ENCODE assay signal across 8 cellular contexts in genomic region chr16:30063278-30063892, GRCh38. TPM values are rescaled to one million over a fixed set of nuclear protein-coding genes. Genes with fewer than 3 reads are reported as not detected.
DNase-seq lines count a peak whose midpoint lies in the region; ATAC-seq, FAIRE-seq and TF ChIP-seq lines count a peak whose summit lies in the region.

No MANE protein-coding gene starts in this region.

- H3K9me3 ChIP-seq in A549 (no peaks in the 10 kb centered on the region), muscle layer of duodenum (ENCODE audit: control insufficient read depth in 1 of 2, low read length in 2 of 2) (no peaks in the 10 kb centered on the region)

- no peak for TF ChIP-seq EP300 in A549 (IDR thresholded peaks at IDR 0.05)

- DNase-seq in A549 (ENCODE audit: low read depth in 1 of 2, low spot score in 1 of 2) (no peak), HL-60 (ENCODE audit: low read depth in 1 of 2, low spot score in 1 of 2) (no peak), brain microvascular endothelial cell (no peak), GOT3 (lab: John Stamatoyannopoulos, UW) (no peak), cerebellar cortex (ENCODE audit: low spot score) (no peak)

- in situ Hi-C loops in brain microvascular endothelial cell (cut with HindIII; ENCODE audit: low pct_ligation_motif_present, low sequenced_read_pairs), result no loop called here

- peaks cover 23% of the 10 kb centered on the region for H3K4me1 ChIP-seq in A549
- peaks cover 15 to 30% of the 10 kb centered on the region in 2 donors for H3K4me1 ChIP-seq in muscle layer of duodenum (ENCODE audit: control insufficient read depth in 1 of 2, insufficient read depth in 2 of 2, low read length in 2 of 2)

- no peak for TF ChIP-seq CTCF in A549 (IDR thresholded peaks at IDR 0.05)
- TF ChIP-seq CTCF in HL-60 (IDR thresholded peaks at IDR 0.05; ENCODE audit: insufficient read depth, low read length), result no peak
- TF ChIP-seq CTCF in brain microvascular endothelial cell (IDR thresholded peaks at IDR 0.05; ENCODE audit: low read depth, low read length, missing control alignments), result no peak

- TF ChIP-seq RAD21 in A549 (conservative IDR thresholded peaks at IDR 0.05 in 1 of 2, IDR thresholded peaks at IDR 0.05 in 1 of 2), result no peak

- H3K27ac ChIP-seq in A549 (peak overlapping the region; percentile 96 to 97), HL-60 (replicated peaks) (peak overlapping the region; percentile 94), brain microvascular endothelial cell (peak overlapping the region; percentile 95), muscle layer of duodenum (ENCODE audit: low read length) (peak overlapping the region; percentile 98)

- no peak for TF ChIP-seq POLR2A in A549 (IDR thresholded peaks at IDR 0.05; ENCODE audit: low read length)

- H3K27me3 ChIP-seq in HL-60 (ENCODE audit: insufficient read depth, poor library complexity, severe bottlenecking), result no peaks in the 10 kb centered on the region
- no peaks in the 10 kb centered on the region for H3K27me3 ChIP-seq in brain microvascular endothelial cell (replicated peaks)
- H3K27me3 ChIP-seq in muscle layer of duodenum (ENCODE audit: low read depth, low read length), result no peaks in the 10 kb centered on the region

- peaks cover 26% of the 10 kb centered on the region for H3K36me3 ChIP-seq in brain microvascular endothelial cell (replicated peaks)
- H3K36me3 ChIP-seq in muscle layer of duodenum (ENCODE audit: control insufficient read depth in 1 of 2, insufficient read depth in 2 of 2, low read length in 2 of 2), result peaks cover 10 to 15% of the 10 kb centered on the region in 2 donors

- POLR2A ChIA-PET in A549 (lab: Yijun Ruan, JAX), result interaction anchor here (1.3 kb wide), 1 partner anchor 8 kb away, joined by 3 read pairs; no protein-coding TSS in a partner anchor

- 72% methylated on average over 12 of the region's 12 CpGs for WGBS in A549 (ENCODE audit: missing lambda C conversion rate)

- no peak for FAIRE-seq in A549 (lab: Jason Lieb, UNC)

- ATAC-seq in A549, result no peak
- ATAC-seq in GM19452 (IDR thresholded peaks at IDR 0.05; ENCODE audit: unreplicated experiment), result no peak
- ATAC-seq in GM19351 (IDR thresholded peaks at IDR 0.05; ENCODE audit: unreplicated experiment), result no peak

- peak overlapping the region; percentile 73; the same call in 2 of the 3 replicates for H3K4me3 ChIP-seq in A549
- peak overlapping the region; percentile 58 for H3K4me3 ChIP-seq in HL-60 (replicated peaks; ENCODE audit: insufficient read depth, low read length)
- peak overlapping the region; percentile 64 for H3K4me3 ChIP-seq in brain microvascular endothelial cell (ENCODE audit: low read depth, low read length)
- peak overlapping the region; percentile 77 to 97 for H3K4me3 ChIP-seq in muscle layer of duodenum (ENCODE audit: low read depth in 1 of 2, low read length in 2 of 2)

- CTCF ChIA-PET in A549 (lab: Yijun Ruan, JAX), result interaction anchor here (0.5 to 9.9 kb wide), 12 partner anchors 9 to 361 kb away, joined by 3 to 119 read pairs (median 4); partner anchors contain the start of genes PPP4C and TBX6

- peak overlapping the region; percentile 90 for H3K4me2 ChIP-seq in A549

TF ChIP-seq in A549, 52 proteins besides CTCF, POLR2A, EP300 and RAD21:
- no peak for TF ChIP-seq HOXA7 (CRISPR knock-in tag; IDR thresholded peaks at IDR 0.05)
- TF ChIP-seq JUN (IDR thresholded peaks at IDR 0.05), result no peak
- no peak for TF ChIP-seq POLR2AphosphoS2 (conservative IDR thresholded peaks at IDR 0.05; ENCODE audit: low read length)
- no peak for TF ChIP-seq BHLHE40 (IDR thresholded peaks at IDR 0.05; ENCODE audit: low read depth, low read length)
- TF ChIP-seq EHF (CRISPR knock-in tag; IDR thresholded peaks at IDR 0.05), result no peak
- TF ChIP-seq KDM5A (IDR thresholded peaks at IDR 0.05), result no peak
- no peak for TF ChIP-seq ATOH8 (CRISPR knock-in tag; IDR thresholded peaks at IDR 0.05; ENCODE audit: low read depth)
- no peak for TF ChIP-seq ZC3H11A (IDR thresholded peaks at IDR 0.05)
- TF ChIP-seq HEYL (CRISPR knock-in tag; IDR thresholded peaks at IDR 0.05), result no peak
- TF ChIP-seq ZNF302 (CRISPR knock-in tag; IDR thresholded peaks at IDR 0.05), result no peak
- no peak for TF ChIP-seq ZFP36 (IDR thresholded peaks at IDR 0.05; ENCODE audit: borderline replicate concordance, partially characterized antibody)
- no peak for TF ChIP-seq HOXB13 (CRISPR knock-in tag; IDR thresholded peaks at IDR 0.05; ENCODE audit: low read depth)
- no peak for TF ChIP-seq PHF8 (IDR thresholded peaks at IDR 0.05; ENCODE audit: borderline replicate concordance, low read depth)
- TF ChIP-seq HMGXB4 (CRISPR knock-in tag; IDR thresholded peaks at IDR 0.05; ENCODE audit: borderline replicate concordance), result no peak
- no peak for TF ChIP-seq GATA3 (IDR thresholded peaks at IDR 0.05; ENCODE audit: borderline replicate concordance)
- no peak for TF ChIP-seq TP53 (CRISPR knock-in tag; IDR thresholded peaks at IDR 0.05)
- no peak for TF ChIP-seq RFX5 (IDR thresholded peaks at IDR 0.05)

RNA-seq across cellular contexts. Expression of gene ALDOA, which starts 2.2 kb away (rescaled TPM):
- polyA plus RNA-seq in A549 (2011; rRNA removed) (741 and 761 TPM in 2 replicates), A549 (2017; fragmentation: RNase III; extraction: RNeasy Plus Mini Kit Qiagen cat#74134 plus additional on column Dnase treatment) (1,254 to 1,331 TPM (median 1,286 TPM) in 3 replicates)
- 1,311 and 1,575 TPM in 2 replicates for polyA plus RNA-seq in A549 (2012; cell fraction: cytosol; rRNA removed)
- 1,948 and 2,569 TPM in 2 replicates for polyA plus RNA-seq in A549 (2012; cell fraction: nucleus; rRNA removed)
- 1,184 and 1,372 TPM in 2 replicates for polyA minus RNA-seq in A549 (2011; rRNA and poly(A)+ RNA removed)

RNA-seq across cellular contexts. Expression of gene PPP4C, which starts 12.4 kb away (rescaled TPM):
- polyA plus RNA-seq in A549 (2011; rRNA removed) (102 and 117 TPM in 2 replicates), A549 (2017; fragmentation: RNase III; extraction: RNeasy Plus Mini Kit Qiagen cat#74134 plus additional on column Dnase treatment) (107 to 117 TPM (median 115 TPM) in 3 replicates)
- polyA plus RNA-seq in A549 (2012; cell fraction: cytosol; rRNA removed), result 237 and 266 TPM in 2 replicates
- 236 and 260 TPM in 2 replicates for polyA plus RNA-seq in A549 (2012; cell fraction: nucleus; rRNA removed)
- polyA minus RNA-seq in A549 (2011; rRNA and poly(A)+ RNA removed), result 326 and 415 TPM in 2 replicates

RNA-seq across cellular contexts. Expression of gene TBX6, which starts 28.3 kb away (rescaled TPM):
- polyA plus RNA-seq in A549 (2011; rRNA removed) (0.11 and 0.14 TPM in 2 replicates), A549 (2017; fragmentation: RNase III; extraction: RNeasy Plus Mini Kit Qiagen cat#74134 plus additional on column Dnase treatment) (0.26 to 0.63 TPM (median 0.62 TPM) in 3 replicates)
- polyA plus RNA-seq in A549 (2012; cell fraction: cytosol; rRNA removed), result 0.12 and 0.17 TPM in 2 replicates
- polyA plus RNA-seq in A549 (2012; cell fraction: nucleus; rRNA removed), result 0.39 and 0.49 TPM in 2 replicates
- polyA minus RNA-seq in A549 (2011; rRNA and poly(A)+ RNA removed), result 0.44 TPM in 1 of 2 replicates, not detected in the other

RNA-seq across cellular contexts. Expression of gene TLCD3B, which starts 32.3 kb away (rescaled TPM):
- polyA plus RNA-seq in A549 (2011; rRNA removed) (0.16 and 0.30 TPM in 2 replicates), A549 (2017; fragmentation: RNase III; extraction: RNeasy Plus Mini Kit Qiagen cat#74134 plus additional on column Dnase treatment) (0.35 to 0.71 TPM (median 0.68 TPM) in 3 replicates)
- 0.52 and 0.75 TPM in 2 replicates for polyA plus RNA-seq in A549 (2012; cell fraction: cytosol; rRNA removed)
- polyA plus RNA-seq in A549 (2012; cell fraction: nucleus; rRNA removed), result 1.6 and 2.7 TPM in 2 replicates
- polyA minus RNA-seq in A549 (2011; rRNA and poly(A)+ RNA removed), result 0.49 TPM in 1 of 2 replicates, not detected in the other

RNA-seq across cellular contexts. Expression of gene YPEL3, which starts 32.6 kb away (rescaled TPM):
- polyA plus RNA-seq in A549 (2011; rRNA removed), result 4.5 and 5.5 TPM in 2 replicates
- polyA plus RNA-seq in A549 (2012; cell fraction: cytosol; rRNA removed), result 7.5 and 11.3 TPM in 2 replicates
- 16.3 and 19.4 TPM in 2 replicates for polyA plus RNA-seq in A549 (2012; cell fraction: nucleus; rRNA removed)
- 6.1 to 8.3 TPM (median 8.1 TPM) in 3 replicates for polyA plus RNA-seq in A549 (2017; fragmentation: RNase III; extraction: RNeasy Plus Mini Kit Qiagen cat#74134 plus additional on column Dnase treatment)
- polyA minus RNA-seq in A549 (2011; rRNA and poly(A)+ RNA removed), result 1.8 and 2.0 TPM in 2 replicates
